8 cellular contexts compared by ENCODE assay signal in the genomic region with DNA sequence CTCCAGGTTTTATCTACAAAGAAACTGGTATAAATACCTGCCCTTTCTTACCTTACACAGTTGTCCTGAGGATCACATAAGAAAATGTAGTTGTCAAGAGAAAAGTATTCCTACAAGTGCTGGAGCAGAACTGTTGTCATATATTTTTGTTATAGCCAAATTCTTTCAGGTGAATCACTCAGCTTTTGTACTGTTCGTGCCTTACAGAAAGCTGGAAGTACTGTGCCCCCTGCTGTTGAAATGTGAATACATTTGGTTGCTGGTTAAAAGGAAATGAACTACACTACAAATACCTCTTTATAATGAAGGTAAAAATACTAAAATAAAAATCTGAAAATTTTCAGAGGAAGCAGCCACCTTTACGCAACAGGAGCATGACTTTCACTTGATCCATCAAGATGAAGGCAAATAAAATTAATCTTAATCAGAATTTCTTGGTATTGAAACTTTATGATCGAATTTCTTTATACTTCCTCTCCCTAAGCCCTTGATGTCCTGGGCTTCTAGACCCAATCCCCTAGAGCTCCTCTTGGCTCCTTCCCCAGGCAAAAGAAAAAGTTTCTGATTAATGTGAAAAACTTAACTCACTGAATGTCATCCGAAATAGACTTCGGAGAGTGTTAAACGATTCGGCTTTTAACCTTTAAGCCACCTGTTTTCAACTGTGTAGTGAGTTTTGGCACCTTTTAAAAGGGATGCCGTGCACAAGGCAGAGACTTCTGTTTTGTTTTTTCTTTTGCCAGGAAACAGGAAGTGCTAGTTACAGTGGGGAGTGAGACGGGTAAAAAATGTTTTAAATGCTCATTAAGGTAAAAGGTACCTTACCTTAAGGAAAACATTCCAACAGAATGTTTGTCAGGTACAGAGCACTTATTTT. TPM values are rescaled to one million over a fixed set of nuclear protein-coding genes. Genes with fewer than 3 reads are reported as not detected.
DNase-seq lines count a peak whose midpoint lies in the region; ATAC-seq and TF ChIP-seq lines count a peak whose summit lies in the region.

No MANE protein-coding gene starts in this region.

- CTCF ChIA-PET in activated CD8-positive, alpha-beta T cell treated with anti-CD3 and anti-CD28 coated beads for 36 hours (lab: Charles Lee) = interaction anchor here (0.8 to 4.1 kb wide), 15 partner anchors 10 to 371 kb away, joined by 3 to 37 read pairs (median 4); a partner anchor contains a TSS

- no peaks in the 10 kb centered on the region for H3K9me3 Mint-ChIP-seq in activated CD8-positive, alpha-beta T cell treated with anti-CD3 and anti-CD28 coated beads for 36 hours

- H3K4me3 Mint-ChIP-seq in activated CD8-positive, alpha-beta T cell treated with anti-CD3 and anti-CD28 coated beads for 36 hours = peak overlapping the region; percentile 53

- TF ChIP-seq CTCF in C4-2B (conservative IDR thresholded peaks at IDR 0.05) (peak; percentile 80), GM13976 (IDR thresholded peaks at IDR 0.05; ENCODE audit: borderline replicate concordance, control extremely low read depth, extremely low read depth, insufficient read depth, missing control alignments) (peak; percentile 31), foreskin fibroblast (IDR thresholded peaks at IDR 0.05; ENCODE audit: low read depth, low read length) (peak; percentile 63)
- TF ChIP-seq CTCF in activated CD8-positive, alpha-beta T cell treated with anti-CD3 and anti-CD28 coated beads for 36 hours (IDR thresholded peaks at IDR 0.05) = peak; percentile 73

- H3K4me3 ChIP-seq in foreskin fibroblast (ENCODE audit: low read depth in 1 of 2, low read length in 2 of 2) = no peak overlapping the region

- POLR2A ChIA-PET in activated CD8-positive, alpha-beta T cell treated with anti-CD3 and anti-CD28 coated beads for 36 hours (lab: Charles Lee) = interaction anchor here (0.9 kb wide), 1 partner anchor 10 kb away, joined by 3 read pairs; no protein-coding TSS in a partner anchor

- in situ Hi-C loops in GM13976 (cut with MboI; ENCODE audit: low sequenced_read_pairs, unreplicated experiment) = loop anchor here (10.0 kb wide), 1 partner anchor 207 kb away; no protein-coding TSS in a partner anchor

- H3K27ac Mint-ChIP-seq in activated CD8-positive, alpha-beta T cell treated with anti-CD3 and anti-CD28 coated beads for 36 hours = peak overlapping the region; percentile 85

- H3K36me3 Mint-ChIP-seq in activated CD8-positive, alpha-beta T cell treated with anti-CD3 and anti-CD28 coated beads for 36 hours (ENCODE audit: low read depth) = peaks cover 16% of the 10 kb centered on the region

- peak; percentile 61 for ATAC-seq in HG02763 (IDR thresholded peaks at IDR 0.05; ENCODE audit: unreplicated experiment)
- ATAC-seq in activated CD8-positive, alpha-beta T cell treated with anti-CD3 and anti-CD28 coated beads for 36 hours = peak; percentile 91

- peaks cover 31% of the 10 kb centered on the region for H3K4me1 Mint-ChIP-seq in activated CD8-positive, alpha-beta T cell treated with anti-CD3 and anti-CD28 coated beads for 36 hours (ENCODE audit: low read depth)

- DNase-seq in GM13976 (ENCODE audit: low spot score) (peak; percentile 36), NCI-H146 treated with DMSO at 0.1 percent for 48 hours (lab: John Stamatoyannopoulos, UW; ENCODE audit: unreplicated experiment) (peak; percentile 24), foreskin fibroblast (peak; percentile 56 to 80)
- peak; percentile 59 for DNase-seq in activated CD8-positive, alpha-beta T cell treated with anti-CD3 and anti-CD28 coated beads for 36 hours
- DNase-seq in stimulated activated CD4-positive, alpha-beta T cell treated with anti-CD3 and anti-CD28 coated beads, Interleukin-1b, Interleukin-23, amount 100 ng/mL, for 48 hours = peak; percentile 22
- no peak for DNase-seq in NK-92 treated with Interleukin-12 subunit alpha and Interleukin-12 subunit beta, amount 100 ng/mL, for 24 hours (lab: John Stamatoyannopoulos, UW)

- H3K27ac ChIP-seq in C4-2B = no peak overlapping the region

- intact Hi-C loops in activated CD8-positive, alpha-beta T cell treated with anti-CD3 and anti-CD28 coated beads for 36 hours (cut with micrococcal nuclease) = loop anchor here (2.0 to 5.0 kb wide), 2 partner anchors 97 to 220 kb away; a partner anchor contains a TSS

- H3K27me3 Mint-ChIP-seq in activated CD8-positive, alpha-beta T cell treated with anti-CD3 and anti-CD28 coated beads for 36 hours = no peaks in the 10 kb centered on the region

RNA-seq across cellular contexts. Expression of a gene that starts 12.5 kb away (rescaled TPM):
- 10 to 100 TPM; 20.3 to 24.7 TPM for total RNA-seq in activated CD8-positive, alpha-beta T cell treated with anti-CD3 and anti-CD28 coated beads for 36 hours

RNA-seq across cellular contexts. Expression of a gene that starts 12.5 kb away (rescaled TPM):
- 10 to 100 TPM in 1 of 2 experiments, 1 to 10 TPM in 1; 9.9 to 11.8 TPM for total RNA-seq in activated CD8-positive, alpha-beta T cell treated with anti-CD3 and anti-CD28 coated beads for 36 hours

RNA-seq across cellular contexts. Expression of a gene that starts 24.4 kb away (rescaled TPM):
- not detected for total RNA-seq in activated CD8-positive, alpha-beta T cell treated with anti-CD3 and anti-CD28 coated beads for 36 hours
